Comparison of ENCODE assay signal across 1 cellular context in the genomic region with DNA sequence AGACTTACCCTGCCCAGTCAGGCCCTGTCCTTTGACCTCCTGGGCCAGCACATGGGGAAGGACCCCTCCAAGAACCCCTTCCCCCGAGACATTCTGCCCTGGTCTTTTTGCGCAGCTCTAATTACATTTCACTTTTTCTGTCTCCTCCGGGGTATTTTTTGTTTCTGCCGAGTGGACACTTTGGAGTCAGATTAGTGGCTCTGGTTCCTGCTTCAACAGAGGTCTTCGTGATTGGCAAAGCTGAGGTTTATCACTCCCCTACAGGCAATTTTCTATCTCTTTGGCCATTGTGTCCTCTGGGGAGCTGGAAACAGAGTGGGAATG.
TF ChIP-seq lines count a peak whose summit lies in the region.

No MANE protein-coding gene starts in this region.

TF ChIP-seq in HepG2, 621 proteins besides CTCF, POLR2A, EP300 and RAD21 (continued from another document and continues in another):
- TF ChIP-seq KIAA2018 (CRISPR knock-in tag; IDR thresholded peaks at IDR 0.05; ENCODE audit: borderline replicate concordance) (no peak), NR2C2 (CRISPR knock-in tag; IDR thresholded peaks at IDR 0.05; ENCODE audit: borderline replicate concordance) (no peak), CHD4 (IDR thresholded peaks at IDR 0.05; ENCODE audit: borderline replicate concordance, low read length) (no peak), TMF1 (CRISPR knock-in tag; IDR thresholded peaks at IDR 0.05; ENCODE audit: low read depth) (no peak), REST (IDR thresholded peaks at IDR 0.05; ENCODE audit: borderline replicate concordance in 1 of 2, low read depth in 1 of 2, low read length in 2 of 2) (no peak), ZBTB25 (CRISPR knock-in tag; IDR thresholded peaks at IDR 0.05) (no peak), PAX8 (CRISPR knock-in tag; IDR thresholded peaks at IDR 0.05; ENCODE audit: borderline replicate concordance) (0 out of 2 replicates have a peak, but pooled peaks have one; percentile 40), ZNF12 (CRISPR knock-in tag; IDR thresholded peaks at IDR 0.05) (no peak), POLR2AphosphoS2 (IDR thresholded peaks at IDR 0.05; ENCODE audit: low read depth, low read length) (no peak), ZNF318 (CRISPR knock-in tag; IDR thresholded peaks at IDR 0.05) (0 out of 2 replicates have a peak, but pooled peaks have one; percentile 21), ZNF503 (CRISPR knock-in tag; IDR thresholded peaks at IDR 0.05) (no peak), ZNF513 (CRISPR knock-in tag; conservative IDR thresholded peaks at IDR 0.05) (no peak), ZUFSP (CRISPR knock-in tag; IDR thresholded peaks at IDR 0.05; ENCODE audit: borderline replicate concordance) (no peak), CBX5 (CRISPR knock-in tag; IDR thresholded peaks at IDR 0.05; ENCODE audit: borderline replicate concordance) (no peak), ZNF878 (CRISPR knock-in tag; IDR thresholded peaks at IDR 0.05) (no peak)
- TF ChIP-seq, protein P1, sequence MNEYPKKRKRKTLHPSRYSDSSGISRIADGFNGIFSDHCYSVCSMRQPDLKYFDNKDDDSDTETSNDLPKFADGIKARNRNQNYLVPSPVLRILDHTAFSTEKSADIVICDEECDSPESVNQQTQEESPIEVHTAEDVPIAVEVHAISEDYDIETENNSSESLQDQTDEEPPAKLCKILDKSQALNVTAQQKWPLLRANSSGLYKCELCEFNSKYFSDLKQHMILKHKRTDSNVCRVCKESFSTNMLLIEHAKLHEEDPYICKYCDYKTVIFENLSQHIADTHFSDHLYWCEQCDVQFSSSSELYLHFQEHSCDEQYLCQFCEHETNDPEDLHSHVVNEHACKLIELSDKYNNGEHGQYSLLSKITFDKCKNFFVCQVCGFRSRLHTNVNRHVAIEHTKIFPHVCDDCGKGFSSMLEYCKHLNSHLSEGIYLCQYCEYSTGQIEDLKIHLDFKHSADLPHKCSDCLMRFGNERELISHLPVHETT (CRISPR knock-in tag; conservative IDR thresholded peaks at IDR 0.05): no peak
